ENCODE assay signal across 8 cellular contexts in genomic region chr4:123398151-123398802, GRCh38. TPM values are rescaled to one million over a fixed set of nuclear protein-coding genes. Genes with fewer than 3 reads are reported as not detected.
DNase-seq lines count a peak whose midpoint lies in the region; ATAC-seq and TF ChIP-seq lines count a peak whose summit lies in the region.

No MANE protein-coding gene starts in this region.

- TF ChIP-seq CTCF in BJ (IDR thresholded peaks at IDR 0.05; ENCODE audit: insufficient read depth, low read depth, low read length) (peak; percentile 48), esophagus muscularis mucosa (IDR thresholded peaks at IDR 0.05) (peak; percentile 37 to 78 (median 44))

- TF ChIP-seq EP300 in esophagus muscularis mucosa (IDR thresholded peaks at IDR 0.05) = no peak

- H3K27me3 ChIP-seq in BJ (ENCODE audit: control insufficient read depth, insufficient read depth, low read length) (no peaks in the 10 kb centered on the region), esophagus muscularis mucosa (no peaks in the 10 kb centered on the region), muscle layer of colon (ENCODE audit: control insufficient read depth in 1 of 2, insufficient read depth in 2 of 2, low read length in 2 of 2) (no peaks in the 10 kb centered on the region)

- 0 out of 2 replicates have a peak, but pooled peaks cover 4% of the 10 kb centered on the region for H3K36me3 ChIP-seq in BJ (ENCODE audit: control insufficient read depth, insufficient read depth, low read length)
- H3K36me3 ChIP-seq in esophagus muscularis mucosa = peaks cover 8 to 56% (median 16%) of the 10 kb centered on the region in 4 donors
- peaks cover 19% of the 10 kb centered on the region for H3K36me3 ChIP-seq in muscle layer of colon (ENCODE audit: insufficient read depth, low read length)

- no peak for DNase-seq in BJ (ENCODE audit: low read depth)
- peak; percentile 58 for DNase-seq in NOMO-1 treated with dmso at 0.1 percent for 144 hours (lab: John Stamatoyannopoulos, UW; ENCODE audit: unreplicated experiment)
- DNase-seq in activated T-cell treated with anti-CD3 and anti-CD28 coated beads, Interleukin-2, amount 50 U/mL, for 24 hours = peak; percentile 81
- DNase-seq in esophagus muscularis mucosa (ENCODE audit: extremely low spot score) = no peak
- peak; percentile 51 for DNase-seq in stimulated activated naive CD4-positive, alpha-beta T cell treated with Interleukin-2 at 50 U/mL for 16 hours (lab: John Stamatoyannopoulos, UW)

- H3K9me3 ChIP-seq in esophagus muscularis mucosa (no peaks in the 10 kb centered on the region), muscle layer of colon (ENCODE audit: low read length) (no peaks in the 10 kb centered on the region)

- H3K27ac Mint-ChIP-seq in activated T-cell treated with anti-CD3 and anti-CD28 coated beads, Interleukin-2, amount 50 U/mL, for 24 hours = peak overlapping the region; percentile 97

- peaks cover 26% of the 10 kb centered on the region for H3K27me3 Mint-ChIP-seq in activated T-cell treated with anti-CD3 and anti-CD28 coated beads, Interleukin-2, amount 50 U/mL, for 24 hours

- CTCF ChIA-PET in BJ (lab: Yijun Ruan, JAX) = interaction anchor here (0.6 to 2.0 kb wide), 6 partner anchors 166 to 866 kb away, joined by 3 to 14 read pairs (median 3); no protein-coding TSS in a partner anchor

- peaks cover 51% of the 10 kb centered on the region for H3K36me3 Mint-ChIP-seq in activated T-cell treated with anti-CD3 and anti-CD28 coated beads, Interleukin-2, amount 50 U/mL, for 24 hours (ENCODE audit: low read depth)

- peak overlapping the region; percentile 62 for H3K4me3 ChIP-seq in BJ (ENCODE audit: low read depth, low read length)
- peak overlapping the region; percentile 88 to 94 (median 92) for H3K4me3 ChIP-seq in esophagus muscularis mucosa
- H3K4me3 ChIP-seq in muscle layer of colon (ENCODE audit: low read depth in 1 of 2, low read length in 2 of 2) = peak overlapping the region; percentile 92 to 99

- H3K4me1 Mint-ChIP-seq in activated T-cell treated with anti-CD3 and anti-CD28 coated beads, Interleukin-2, amount 50 U/mL, for 24 hours (ENCODE audit: low read depth) = peaks cover 48% of the 10 kb centered on the region

- H3K9me3 Mint-ChIP-seq in activated T-cell treated with anti-CD3 and anti-CD28 coated beads, Interleukin-2, amount 50 U/mL, for 24 hours = no peaks in the 10 kb centered on the region

- peak; percentile 68 for ATAC-seq in GM18909 (IDR thresholded peaks at IDR 0.05; ENCODE audit: poor library complexity, unreplicated experiment)
- ATAC-seq in HG03139 (IDR thresholded peaks at IDR 0.05; ENCODE audit: unreplicated experiment) = peak; percentile 54

- WGBS in esophagus muscularis mucosa = 0% methylated on average over 9 of the region's 81 CpGs

- intact Hi-C loops in esophagus muscularis mucosa (cut with DNase I) = loop anchor here (5.0 to 10.0 kb wide), 5 partner anchors 153 to 434 kb away; no protein-coding TSS in a partner anchor

- POLR2A ChIA-PET in BJ (lab: Charles Lee) = no interaction called here

- TF ChIP-seq POLR2A in esophagus muscularis mucosa (IDR thresholded peaks at IDR 0.05; ENCODE audit: low read depth) = no peak

- peak overlapping the region; percentile 91 for H3K4me3 Mint-ChIP-seq in activated T-cell treated with anti-CD3 and anti-CD28 coated beads, Interleukin-2, amount 50 U/mL, for 24 hours

- H3K9ac ChIP-seq in muscle layer of colon (ENCODE audit: low read length) = peak overlapping the region; percentile 79

- peak overlapping the region; percentile 92 to 95 (median 94) for H3K27ac ChIP-seq in esophagus muscularis mucosa (replicated peaks in 1 of 4)
- H3K27ac ChIP-seq in muscle layer of colon (ENCODE audit: low read depth, low read length) = peak overlapping the region; percentile 85

- H3K4me1 ChIP-seq in esophagus muscularis mucosa (peaks cover 0 to 39% (median 27%) of the 10 kb centered on the region in 4 donors), muscle layer of colon (ENCODE audit: insufficient read depth, low read length) (peaks cover 4% of the 10 kb centered on the region)

RNA-seq across cellular contexts. Expression of gene SPRY1, which starts 1.7 kb away (rescaled TPM):
- 2.1 and 2.2 TPM in 2 replicates for polyA plus RNA-seq in BJ (2011; rRNA removed)
- 1.4 and 2.4 TPM in 2 replicates for polyA minus RNA-seq in BJ (2011; rRNA and poly(A)+ RNA removed)
- total RNA-seq in esophagus muscularis mucosa = 100 to 1,000 TPM; 103 to 136 (median 136) TPM

Comparison
In these comparisons a context has a peak if more than half of its experiments do, and no peak if none do; other contexts are left out.
1. DNase-seq: peak in NOMO-1 treated with dmso at 0.1 percent for 144 hours (single experiment), activated T-cell treated with anti-CD3 and anti-CD28 coated beads, Interleukin-2, amount 50 U/mL, for 24 hours (single experiment) and stimulated activated naive CD4-positive, alpha-beta T cell treated with Interleukin-2 at 50 U/mL for 16 hours (single experiment); none in BJ (single experiment) and esophagus muscularis mucosa (single experiment).
2. Peak in every context shown above with its lines, with median percentiles within 50 percentile points of each other: H3K4me3 ChIP-seq.